20 cellular contexts compared by ENCODE assay signal in the genomic region with DNA sequence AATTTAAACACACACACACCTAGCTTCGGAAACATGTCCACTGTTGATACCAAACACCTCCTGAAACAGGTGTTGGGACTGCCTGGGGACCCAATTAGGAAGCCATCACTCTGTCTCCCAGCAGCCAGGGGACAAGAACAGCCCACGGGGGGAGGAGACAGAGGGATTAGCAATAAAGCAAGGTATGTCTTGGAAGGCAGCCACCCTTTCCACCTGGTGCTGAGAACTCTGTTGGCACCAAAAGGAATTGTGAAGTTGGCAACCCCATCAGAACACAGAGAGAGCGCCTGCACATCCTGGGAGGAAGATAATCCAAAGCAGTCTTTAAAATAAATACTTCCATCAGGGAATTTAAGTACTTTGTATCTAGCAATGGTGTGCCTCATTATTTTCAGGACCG.
"Had no signal": no experiment of that assay in that cellular context is flagged by ENCODE, and none has a peak within 500 bp of the region (broad histone marks: within the 10 kb centered on the region; RNA-seq: fewer than 3 reads in every experiment).

No MANE protein-coding gene starts in this region.

- H3K36me3 ChIP-seq: right lobe of liver, suprapubic skin had no signal

- H3K27ac ChIP-seq: right lobe of liver, suprapubic skin had no signal

- DNase-seq: activated CD4-positive, alpha-beta T cell treated with anti-CD3 and anti-CD28 coated beads for 48 hours; activated CD8-positive, alpha-beta memory T cell treated with anti-CD3 and anti-CD28 coated beads, Interleukin-2, amount 50 U/mL, for 4 hours; activated CD8-positive, alpha-beta T cell treated with anti-CD3 and anti-CD28 coated beads, Interleukin-2, amount 10 ng/mL, durations not matched to agents 7 days and 5 days; activated gamma-delta T cell treated with Interleukin-2 at 50 U/mL for 16 hours; activated T-cell treated with anti-CD3 and anti-CD28 coated beads, Interleukin-2, amount 50 U/mL, for 48 hours; amniotic stem cell; central memory CD4-positive, alpha-beta T cell; effector memory CD4-positive, alpha-beta T cell; kidney glomerular epithelial cell; nucleus accumbens; right lobe of liver; T-helper 2 cell; trophoblast cell had no signal

- H3K27me3 Mint-ChIP-seq: activated naive CD8-positive, alpha-beta T cell; dendritic cell treated with granulocyte-macrophage colony-stimulating factor and Interleukin-4, amounts not matched to agents 40 ng/mL and 50 ng/mL, for 4 days; stimulated activated naive CD8-positive, alpha-beta T cell treated with anti-CD3 and anti-CD28 coated beads, Interleukin-15, Interleukin-2, amounts not matched to agents 100 ng/mL and 50 ng/mL, for 24 hours had no signal

- H3K27ac Mint-ChIP-seq: activated CD8-positive, alpha-beta T cell treated with anti-CD3 and anti-CD28 coated beads, Interleukin-2, amount 10 ng/mL, durations not matched to agents 7 days and 5 days; activated naive CD8-positive, alpha-beta T cell; dendritic cell treated with granulocyte-macrophage colony-stimulating factor and Interleukin-4, amounts not matched to agents 40 ng/mL and 50 ng/mL, for 4 days; nephron; progenitor cell of endocrine pancreas; stimulated activated naive CD8-positive, alpha-beta T cell treated with anti-CD3 and anti-CD28 coated beads, Interleukin-15, Interleukin-2, amounts not matched to agents 100 ng/mL and 50 ng/mL, for 24 hours; WTC11 had no signal

- H3K4me1 Mint-ChIP-seq: WTC11 had no signal

- ATAC-seq: right lobe of liver, WTC11 had no signal

- H3K36me3 Mint-ChIP-seq: activated naive CD8-positive, alpha-beta T cell; WTC11 had no signal

- H3K4me1 ChIP-seq: right lobe of liver had no signal

- H3K9me3 Mint-ChIP-seq: nephron; stimulated activated naive CD8-positive, alpha-beta T cell treated with anti-CD3 and anti-CD28 coated beads, Interleukin-15, Interleukin-2, amounts not matched to agents 100 ng/mL and 50 ng/mL, for 24 hours had no signal

- H3K27me3 ChIP-seq: right lobe of liver, suprapubic skin had no signal

- H3K4me3 Mint-ChIP-seq: activated CD8-positive, alpha-beta T cell treated with anti-CD3 and anti-CD28 coated beads, Interleukin-2, amount 10 ng/mL, durations not matched to agents 7 days and 5 days; dendritic cell treated with granulocyte-macrophage colony-stimulating factor and Interleukin-4, amounts not matched to agents 40 ng/mL and 50 ng/mL, for 4 days; nephron; stimulated activated naive CD8-positive, alpha-beta T cell treated with anti-CD3 and anti-CD28 coated beads, Interleukin-15, Interleukin-2, amounts not matched to agents 100 ng/mL and 50 ng/mL, for 24 hours; WTC11 had no signal

- H3K9me3 ChIP-seq: right lobe of liver, suprapubic skin had no signal

- H3K4me3 ChIP-seq: right lobe of liver, suprapubic skin had no signal
